Comparison of ENCODE assay signal across 26 cellular contexts in genomic region chr2:54191361-54192130, GRCh38.
"Had no signal": no experiment of that assay in that cellular context is flagged by ENCODE, and none has a peak within 500 bp of the region (broad histone marks: within the 10 kb centered on the region; RNA-seq: fewer than 3 reads in every experiment).

No MANE protein-coding gene starts in this region.

- H3K4me3 Mint-ChIP-seq: activated CD4-positive, alpha-beta T cell treated with anti-CD3 and anti-CD28 coated beads for 36 hours; activated CD8-positive, alpha-beta T cell treated with anti-CD3 and anti-CD28 coated beads for 36 hours; activated T-cell treated with anti-CD3 and anti-CD28 coated beads, Interleukin-2, amount 50 U/mL, for 72 hours; brain; central memory CD8-positive, alpha-beta T cell; T-cell had no signal

- H3K27ac ChIP-seq: SK-N-MC, WERI-Rb-1 had no signal

- H3K9me3 Mint-ChIP-seq: activated CD8-positive, alpha-beta T cell treated with anti-CD3 and anti-CD28 coated beads for 36 hours; activated T-cell treated with anti-CD3 and anti-CD28 coated beads, Interleukin-2, amount 50 U/mL, for 72 hours; activated T-helper 2 cell treated with anti-CD3 and anti-CD28 coated beads, Interferon-gamma antibody, Interleukin-2, Interleukin-4, amounts not matched to agents 10 μg/mL and 5 μg/mL and 100 μg/mL, durations not matched to agents 14 hours and 24 hours and 36 hours; brain; central memory CD8-positive, alpha-beta T cell; T-cell had no signal

- H3K4me1 Mint-ChIP-seq: activated CD4-positive, alpha-beta T cell treated with anti-CD3 and anti-CD28 coated beads for 36 hours; brain; central memory CD8-positive, alpha-beta T cell; T-cell had no signal

- H3K36me3 ChIP-seq: WERI-Rb-1 had no signal

- DNase-seq: activated CD4-positive, alpha-beta T cell treated with anti-CD3 and anti-CD28 coated beads for 36 hours; activated CD4-positive, alpha-beta T cell treated with anti-CD3 and anti-CD28 coated beads, Interleukin-2, amount 50 U/mL, for 1 hour; activated CD8-positive, alpha-beta memory T cell treated with anti-CD3 and anti-CD28 coated beads, Interleukin-2, amount 50 U/mL, for 4 hours; activated CD8-positive, alpha-beta T cell treated with anti-CD3 and anti-CD28 coated beads for 36 hours; activated gamma-delta T cell treated with Interleukin-2 at 50 U/mL for 16 hours; activated naive CD4-positive, alpha-beta T cell treated with anti-CD3 and anti-CD28 coated beads, Interleukin-2, amount 50 U/mL, for 16 hours; activated T-cell treated with anti-CD3 and anti-CD28 coated beads, Interleukin-2, amount 50 U/mL, for 72 hours; aorta; Kasumi-1; NCI-H1048; NCI-H146; NCI-H187 treated with DMSO at 0.1 percent for 48 hours; NCI-H2081 treated with DMSO at 0.1 percent for 48 hours; NCI-H2227 treated with DMSO at 0.1 percent for 48 hours; NCI-H526 treated with DMSO at 0.1 percent for 48 hours; NK-92 treated with Interleukin-12 subunit alpha and Interleukin-12 subunit beta, amount 100 ng/mL, for 24 hours; OCI-M1; RPMI8226; T-cell; WERI-Rb-1 had no signal

- H3K4me3 ChIP-seq: SK-N-MC had no signal

- ATAC-seq: activated CD4-positive, alpha-beta T cell treated with anti-CD3 and anti-CD28 coated beads for 36 hours; activated CD8-positive, alpha-beta T cell treated with anti-CD3 and anti-CD28 coated beads for 36 hours; activated T-cell treated with anti-CD3 and anti-CD28 coated beads, Interleukin-2, amount 50 U/mL, for 72 hours; Panc1; Right ventricle myocardium inferior; T-cell had no signal

- H3K27ac Mint-ChIP-seq: activated CD4-positive, alpha-beta T cell treated with anti-CD3 and anti-CD28 coated beads for 36 hours; activated CD8-positive, alpha-beta T cell treated with anti-CD3 and anti-CD28 coated beads for 36 hours; activated T-cell treated with anti-CD3 and anti-CD28 coated beads, Interleukin-2, amount 50 U/mL, for 72 hours; activated T-helper 2 cell treated with anti-CD3 and anti-CD28 coated beads, Interferon-gamma antibody, Interleukin-2, Interleukin-4, amounts not matched to agents 10 μg/mL and 5 μg/mL and 100 μg/mL, durations not matched to agents 14 hours and 24 hours and 36 hours; brain; T-cell had no signal

- H3K27me3 Mint-ChIP-seq: activated CD4-positive, alpha-beta T cell treated with anti-CD3 and anti-CD28 coated beads for 36 hours; activated CD8-positive, alpha-beta T cell treated with anti-CD3 and anti-CD28 coated beads for 36 hours; brain; central memory CD8-positive, alpha-beta T cell; T-cell had no signal
